Comparison of ENCODE assay signal across 1 cellular context in genomic region chr18:37381554-37381953, GRCh38.
A peak's percentile ranks its signal among the peaks of the same experiment; 100 is the strongest.
TF ChIP-seq lines count a peak whose summit lies in the region.

No MANE protein-coding gene starts in this region.

TF ChIP-seq in H1, 55 proteins besides CTCF, POLR2A, EP300 and RAD21:
- no peak for TF ChIP-seq FOSL1 (IDR thresholded peaks at IDR 0.05; ENCODE audit: insufficient read depth, low read depth, low read length)
- TF ChIP-seq MAFK (IDR thresholded peaks at IDR 0.05; ENCODE audit: low read depth, low read length): peak; percentile 37; the same call in 1 of the 2 replicates
- no peak for TF ChIP-seq YY1 (IDR thresholded peaks at IDR 0.05; ENCODE audit: low read depth, low read length)
- TF ChIP-seq, protein P1, sequence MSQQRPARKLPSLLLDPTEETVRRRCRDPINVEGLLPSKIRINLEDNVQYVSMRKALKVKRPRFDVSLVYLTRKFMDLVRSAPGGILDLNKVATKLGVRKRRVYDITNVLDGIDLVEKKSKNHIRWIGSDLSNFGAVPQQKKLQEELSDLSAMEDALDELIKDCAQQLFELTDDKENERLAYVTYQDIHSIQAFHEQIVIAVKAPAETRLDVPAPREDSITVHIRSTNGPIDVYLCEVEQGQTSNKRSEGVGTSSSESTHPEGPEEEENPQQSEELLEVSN (IDR thresholded peaks at IDR 0.05): no peak
TF ChIP-seq in H1: peak in this region for 1.
